In genomic region chr7:90660819-90661218, GRCh38 we compare ENCODE assay signal across 15 cellular contexts.
DNase-seq lines count a peak whose midpoint lies in the region; ATAC-seq and TF ChIP-seq lines count a peak whose summit lies in the region.
"Had no signal": no experiment of that assay in that cellular context is flagged by ENCODE, and none has a peak within 500 bp of the region (broad histone marks: within the 10 kb centered on the region; RNA-seq: fewer than 3 reads in every experiment).

No MANE protein-coding gene starts in this region.

- H3K4me1 Mint-ChIP-seq in activated T-cell treated with anti-CD3 and anti-CD28 coated beads, Interleukin-2, amount 50 U/mL, for 24 hours (ENCODE audit: low read depth): no peaks in the 10 kb centered on the region
- no peaks in the 10 kb centered on the region for H3K4me1 Mint-ChIP-seq in activated T-helper 17 cell treated with anti-CD3 and anti-CD28 coated beads, Interleukin-2, amount 50 U/mL, for 72 hours
- H3K4me1 Mint-ChIP-seq: activated naive CD4-positive, alpha-beta T cell treated with anti-CD3 and anti-CD28 coated beads, Interleukin-2, amount 10 ng/mL, durations not matched to agents 7 days and 5 days had no signal

- ATAC-seq in GM18505 (IDR thresholded peaks at IDR 0.05; ENCODE audit: unreplicated experiment): peak; percentile 60
- ATAC-seq in HG02610 (IDR thresholded peaks at IDR 0.05; ENCODE audit: unreplicated experiment): peak; percentile 80
- ATAC-seq in GM18909 (IDR thresholded peaks at IDR 0.05; ENCODE audit: poor library complexity, unreplicated experiment): no peak
- no peak for ATAC-seq in activated T-helper 17 cell treated with anti-CD3 and anti-CD28 coated beads, Interleukin-2, amount 50 U/mL, for 72 hours (replicated peaks)
- ATAC-seq: activated CD8-positive, alpha-beta T cell treated with anti-CD3 and anti-CD28 coated beads, Interleukin-2, amount 10 ng/mL, durations not matched to agents 7 days and 5 days had no signal

- WGBS in mesenchymal stem cell: 100% methylated on average over 1 of the region's 1 CpG

- H2BK12ac ChIP-seq in mesenchymal stem cell (ENCODE audit: low read length in 2 of 2): no peak overlapping the region

- H3K27me3 ChIP-seq in mesenchymal stem cell (ENCODE audit: control insufficient read depth in 1 of 2, insufficient read depth in 1 of 2, low read length in 2 of 2): no peaks in the 10 kb centered on the region

- no peak overlapping the region for H2BK120ac ChIP-seq in mesenchymal stem cell (ENCODE audit: low read depth, low read length)

- H4K91ac ChIP-seq in mesenchymal stem cell (ENCODE audit: low read length): no peak overlapping the region

- H3K9ac ChIP-seq in mesenchymal stem cell (ENCODE audit: low read length): peak overlapping the region; percentile 37
- H3K9ac ChIP-seq: GM23248 had no signal

- H3K79me1 ChIP-seq in mesenchymal stem cell (replicated peaks; ENCODE audit: low read length, poor library complexity, severe bottlenecking): peaks cover 14% of the 10 kb centered on the region

- DNase-seq in NCI-H69 (lab: John Stamatoyannopoulos, UW): peak; percentile 54
- DNase-seq in mesenchymal stem cell: no peak
- no peak for DNase-seq in activated T-cell treated with anti-CD3 and anti-CD28 coated beads, Interleukin-2, amount 50 U/mL, for 24 hours
- DNase-seq in 8988T: no peak
- DNase-seq: activated CD8-positive, alpha-beta T cell treated with anti-CD3 and anti-CD28 coated beads, Interleukin-2, amount 10 ng/mL, durations not matched to agents 7 days and 5 days; activated naive CD4-positive, alpha-beta T cell treated with anti-CD3 and anti-CD28 coated beads, Interleukin-2, amount 10 ng/mL, durations not matched to agents 7 days and 5 days; GM23248; kidney; NCI-H2081 treated with DMSO at 0.1 percent for 48 hours had no signal

- H3K36me3 Mint-ChIP-seq in activated T-cell treated with anti-CD3 and anti-CD28 coated beads, Interleukin-2, amount 50 U/mL, for 24 hours (ENCODE audit: low read depth): no peaks in the 10 kb centered on the region
- H3K36me3 Mint-ChIP-seq in activated T-helper 17 cell treated with anti-CD3 and anti-CD28 coated beads, Interleukin-2, amount 50 U/mL, for 72 hours (ENCODE audit: low read depth): no peaks in the 10 kb centered on the region
- H3K36me3 Mint-ChIP-seq: activated naive CD4-positive, alpha-beta T cell treated with anti-CD3 and anti-CD28 coated beads, Interleukin-2, amount 10 ng/mL, durations not matched to agents 7 days and 5 days had no signal

- H2BK15ac ChIP-seq in mesenchymal stem cell (ENCODE audit: low read depth, poor library complexity, severe bottlenecking): no peak overlapping the region

- H3K4me1 ChIP-seq in mesenchymal stem cell (ENCODE audit: control insufficient read depth, insufficient read depth, low read depth, low read length): peaks cover 2% of the 10 kb centered on the region

- peak overlapping the region; percentile 4 for H4K8ac ChIP-seq in mesenchymal stem cell (ENCODE audit: low read length)

- no peak overlapping the region for H3K27ac Mint-ChIP-seq in activated T-cell treated with anti-CD3 and anti-CD28 coated beads, Interleukin-2, amount 50 U/mL, for 24 hours
- no peak overlapping the region for H3K27ac Mint-ChIP-seq in activated T-helper 17 cell treated with anti-CD3 and anti-CD28 coated beads, Interleukin-2, amount 50 U/mL, for 72 hours
- H3K27ac Mint-ChIP-seq: activated CD8-positive, alpha-beta T cell treated with anti-CD3 and anti-CD28 coated beads, Interleukin-2, amount 10 ng/mL, durations not matched to agents 7 days and 5 days; activated naive CD4-positive, alpha-beta T cell treated with anti-CD3 and anti-CD28 coated beads, Interleukin-2, amount 10 ng/mL, durations not matched to agents 7 days and 5 days; T-helper 2 cell treated with Interferon-gamma antibody and Interleukin-4, amounts not matched to agents 5 μg/mL and 100 μg/mL, for 36 hours had no signal

- no peak overlapping the region for H3K4me3 ChIP-seq in mesenchymal stem cell (ENCODE audit: insufficient read depth in 1 of 2, low read depth in 1 of 2, low read length in 2 of 2)
- H3K4me3 ChIP-seq: GM23248 had no signal

- no peak overlapping the region for H3K4me3 Mint-ChIP-seq in activated T-cell treated with anti-CD3 and anti-CD28 coated beads, Interleukin-2, amount 50 U/mL, for 24 hours
- no peak overlapping the region for H3K4me3 Mint-ChIP-seq in activated T-helper 17 cell treated with anti-CD3 and anti-CD28 coated beads, Interleukin-2, amount 50 U/mL, for 72 hours
- H3K4me3 Mint-ChIP-seq: activated CD8-positive, alpha-beta T cell treated with anti-CD3 and anti-CD28 coated beads, Interleukin-2, amount 10 ng/mL, durations not matched to agents 7 days and 5 days; activated naive CD4-positive, alpha-beta T cell treated with anti-CD3 and anti-CD28 coated beads, Interleukin-2, amount 10 ng/mL, durations not matched to agents 7 days and 5 days; T-helper 2 cell treated with Interferon-gamma antibody and Interleukin-4, amounts not matched to agents 5 μg/mL and 100 μg/mL, for 36 hours had no signal

- no peak for TF ChIP-seq POLR2A in GM18505 (IDR thresholded peaks at IDR 0.05; ENCODE audit: borderline replicate concordance, extremely low read depth, insufficient read depth, insufficient read length)

- H3K27ac ChIP-seq in mesenchymal stem cell (ENCODE audit: low read length, poor library complexity, severe bottlenecking): no peak overlapping the region
- H3K27ac ChIP-seq: GM23248, HL-60 had no signal

- no peak overlapping the region for H2BK5ac ChIP-seq in mesenchymal stem cell (ENCODE audit: low read depth, low read length, poor library complexity, severe bottlenecking)

- H3K4me2 ChIP-seq in mesenchymal stem cell (ENCODE audit: low read length, poor library complexity, severe bottlenecking): no peak overlapping the region

- no peak overlapping the region for H3K23ac ChIP-seq in mesenchymal stem cell (ENCODE audit: low read length in 2 of 2)

- no peaks in the 10 kb centered on the region for H3K9me3 Mint-ChIP-seq in activated T-cell treated with anti-CD3 and anti-CD28 coated beads, Interleukin-2, amount 50 U/mL, for 24 hours
- H3K9me3 Mint-ChIP-seq in activated T-helper 17 cell treated with anti-CD3 and anti-CD28 coated beads, Interleukin-2, amount 50 U/mL, for 72 hours: peaks cover 7% of the 10 kb centered on the region
- H3K9me3 Mint-ChIP-seq: activated naive CD4-positive, alpha-beta T cell treated with anti-CD3 and anti-CD28 coated beads, Interleukin-2, amount 10 ng/mL, durations not matched to agents 7 days and 5 days; T-helper 2 cell treated with Interferon-gamma antibody and Interleukin-4, amounts not matched to agents 5 μg/mL and 100 μg/mL, for 36 hours had no signal

- no peak overlapping the region for H3K18ac ChIP-seq in mesenchymal stem cell (ENCODE audit: low read depth in 1 of 2, low read length in 2 of 2)

- H3K36me3 ChIP-seq in mesenchymal stem cell (ENCODE audit: control insufficient read depth in 1 of 2, insufficient read depth in 2 of 2, low read depth in 1 of 2, low read length in 2 of 2): no peaks in the 10 kb centered on the region

- no peak overlapping the region for H3K4ac ChIP-seq in mesenchymal stem cell (ENCODE audit: low read depth in 1 of 2, low read length in 2 of 2)

- no peak overlapping the region for H2AK5ac ChIP-seq in mesenchymal stem cell (ENCODE audit: low read length, severe bottlenecking)

- H2AFZ ChIP-seq in mesenchymal stem cell (ENCODE audit: low read depth, low read length): no peak overlapping the region
- H2AFZ ChIP-seq: GM23248 had no signal

- H3K9me3 ChIP-seq in mesenchymal stem cell (ENCODE audit: control insufficient read depth, low read length): no peaks in the 10 kb centered on the region

- H3K27me3 Mint-ChIP-seq in activated T-cell treated with anti-CD3 and anti-CD28 coated beads, Interleukin-2, amount 50 U/mL, for 24 hours: no peaks in the 10 kb centered on the region
- peaks cover 4% of the 10 kb centered on the region for H3K27me3 Mint-ChIP-seq in activated T-helper 17 cell treated with anti-CD3 and anti-CD28 coated beads, Interleukin-2, amount 50 U/mL, for 72 hours
- H3K27me3 Mint-ChIP-seq: activated naive CD4-positive, alpha-beta T cell treated with anti-CD3 and anti-CD28 coated beads, Interleukin-2, amount 10 ng/mL, durations not matched to agents 7 days and 5 days had no signal

- H3K14ac ChIP-seq in mesenchymal stem cell (ENCODE audit: low read length in 2 of 2): no peak overlapping the region

Comparison
In these comparisons a context has a peak if more than half of its experiments do, and no peak if none do; other contexts are left out.
1. ATAC-seq: peak in GM18505 (single experiment) and HG02610 (single experiment); none in GM18909 (single experiment) and activated T-helper 17 cell treated with anti-CD3 and anti-CD28 coated beads, Interleukin-2, amount 50 U/mL, for 72 hours (single experiment).